In genomic region chr1:89462250-89462649, GRCh38 we compare ENCODE assay signal across 33 cellular contexts.
"Had no signal": no experiment of that assay in that cellular context is flagged by ENCODE, and none has a peak within 500 bp of the region (broad histone marks: within the 10 kb centered on the region; RNA-seq: fewer than 3 reads in every experiment).

No MANE protein-coding gene starts in this region.

- H3K4me1 ChIP-seq: ascending aorta had no signal

- H3K36me3 ChIP-seq: ascending aorta had no signal

- H3K4me1 Mint-ChIP-seq: brain had no signal

- H3K9me3 Mint-ChIP-seq: activated B cell treated with CpG ODN at 0.5 μM for 24 hours; activated CD4-positive, alpha-beta memory T cell treated with anti-CD3 and anti-CD28 coated beads for 36 hours; activated CD4-positive, alpha-beta T cell treated with anti-CD3 and anti-CD28 coated beads, Interleukin-2, amount 10 ng/mL, durations not matched to agents 24 days and 14 days; activated CD8-positive, alpha-beta T cell treated with anti-CD3 and anti-CD28 coated beads for 36 hours; activated naive CD4-positive, alpha-beta T cell treated with anti-CD3 and anti-CD28 coated beads, Interleukin-2, amount 50 U/mL, for 24 hours; activated naive CD8-positive, alpha-beta T cell treated with anti-CD3 and anti-CD28 coated beads, Interleukin-2, amount 50 U/mL, for 24 hours; activated T-helper 2 cell treated with anti-CD3 and anti-CD28 coated beads, Interferon-gamma antibody, Interleukin-2, Interleukin-4, amounts not matched to agents 10 μg/mL and 5 μg/mL and 100 μg/mL, durations not matched to agents 14 hours and 24 hours and 36 hours; brain; T-helper 1 cell treated with Interleukin-12 subunit alpha and Interleukin-12 subunit beta and Interleukin-4 antibody, amounts not matched to agents 30 μg/mL and 1 μg/mL, for 36 hours; T-helper 2 cell treated with Interferon-gamma antibody and Interleukin-4, amounts not matched to agents 5 μg/mL and 100 μg/mL, for 36 hours had no signal

- H3K4me3 Mint-ChIP-seq: activated B cell treated with CpG ODN at 0.5 μM for 24 hours; activated CD4-positive, alpha-beta memory T cell treated with anti-CD3 and anti-CD28 coated beads for 36 hours; activated CD4-positive, alpha-beta T cell treated with anti-CD3 and anti-CD28 coated beads, Interleukin-2, amount 10 ng/mL, durations not matched to agents 24 days and 14 days; activated CD8-positive, alpha-beta T cell treated with anti-CD3 and anti-CD28 coated beads for 36 hours; activated naive CD4-positive, alpha-beta T cell treated with anti-CD3 and anti-CD28 coated beads, Interleukin-2, amount 10 ng/mL, durations not matched to agents 7 days and 5 days; activated naive CD4-positive, alpha-beta T cell treated with anti-CD3 and anti-CD28 coated beads, Interleukin-2, amount 50 U/mL, for 24 hours; activated naive CD8-positive, alpha-beta T cell; activated naive CD8-positive, alpha-beta T cell treated with anti-CD3 and anti-CD28 coated beads, Interleukin-2, amount 10 ng/mL, durations not matched to agents 7 days and 5 days; activated naive CD8-positive, alpha-beta T cell treated with anti-CD3 and anti-CD28 coated beads, Interleukin-2, amount 50 U/mL, for 24 hours; brain; T-helper 1 cell treated with Interleukin-12 subunit alpha and Interleukin-12 subunit beta and Interleukin-4 antibody, amounts not matched to agents 30 μg/mL and 1 μg/mL, for 36 hours; T-helper 2 cell treated with Interferon-gamma antibody and Interleukin-4, amounts not matched to agents 5 μg/mL and 100 μg/mL, for 36 hours had no signal

- H3K36me3 Mint-ChIP-seq: activated CD4-positive, alpha-beta memory T cell treated with anti-CD3 and anti-CD28 coated beads for 36 hours; activated naive CD4-positive, alpha-beta T cell treated with anti-CD3 and anti-CD28 coated beads, Interleukin-2, amount 10 ng/mL, durations not matched to agents 7 days and 5 days; activated naive CD4-positive, alpha-beta T cell treated with anti-CD3 and anti-CD28 coated beads, Interleukin-2, amount 50 U/mL, for 24 hours; brain had no signal

- DNase-seq: activated B cell treated with CpG ODN at 0.5 μM for 24 hours; activated CD4-positive, alpha-beta memory T cell treated with anti-CD3 and anti-CD28 coated beads for 36 hours; activated CD4-positive, alpha-beta T cell treated with anti-CD3 and anti-CD28 coated beads for 4 hours; activated CD4-positive, alpha-beta T cell treated with anti-CD3 and anti-CD28 coated beads, Interleukin-2, amount 10 ng/mL, durations not matched to agents 24 days and 14 days; activated CD4-positive, alpha-beta T cell treated with anti-CD3 and anti-CD28 coated beads, Interleukin-2, amount 50 U/mL, for 1 hour; activated CD4-positive, alpha-beta T cell treated with anti-CD3 and anti-CD28 coated beads, Interleukin-2, amount 50 U/mL, for 4 hours; activated CD4-positive, CD25-positive, alpha-beta regulatory T cell treated with anti-CD3 and anti-CD28 coated beads, Interleukin-2, amount 50 U/mL, for 72 hours; activated CD8-positive, alpha-beta memory T cell treated with anti-CD3 and anti-CD28 coated beads, Interleukin-2, amount 50 U/mL, for 4 hours; activated CD8-positive, alpha-beta T cell treated with anti-CD3 and anti-CD28 coated beads for 36 hours; activated effector memory CD4-positive, alpha-beta T cell treated with Interleukin-2 at 50 U/mL for 16 hours; activated gamma-delta T cell; activated naive CD4-positive, alpha-beta T cell treated with anti-CD3 and anti-CD28 coated beads, Interleukin-2, amount 10 ng/mL, durations not matched to agents 7 days and 5 days; activated naive CD4-positive, alpha-beta T cell treated with Interleukin-2 at 50 U/mL for 16 hours; activated naive CD8-positive, alpha-beta T cell treated with anti-CD3 and anti-CD28 coated beads, Interleukin-2, amount 10 ng/mL, durations not matched to agents 7 days and 5 days; activated naive CD8-positive, alpha-beta T cell treated with anti-CD3 and anti-CD28 coated beads, Interleukin-2, amount 50 U/mL, for 24 hours; activated T-cell treated with anti-CD3 and anti-CD28 coated beads for 4 hours; activated T-cell treated with anti-CD3 and anti-CD28 coated beads, Interleukin-2, amount 50 U/mL, for 1 hour; activated T-cell treated with anti-CD3 and anti-CD28 coated beads, Interleukin-2, amount 50 U/mL, for 48 hours; amygdala; anterior cingulate cortex; central memory CD4-positive, alpha-beta T cell; T-helper 1 cell; T-helper 2 cell; T-helper 9 cell had no signal

- H3K4me3 ChIP-seq: ascending aorta had no signal

- H3K27me3 ChIP-seq: ascending aorta had no signal

- ATAC-seq: activated CD8-positive, alpha-beta T cell treated with anti-CD3 and anti-CD28 coated beads for 36 hours; activated naive CD8-positive, alpha-beta T cell treated with anti-CD3 and anti-CD28 coated beads, Interleukin-2, amount 50 U/mL, for 24 hours had no signal

- H3K27me3 Mint-ChIP-seq: brain had no signal

- H3K9me3 ChIP-seq: ascending aorta had no signal

- FAIRE-seq: TTC549 had no signal

- H3K27ac ChIP-seq: ascending aorta, VCaP had no signal
